In genomic region chrX:114500622-114501021, GRCh38 we compare ENCODE assay signal across 15 cellular contexts.
DNase-seq lines count a peak whose midpoint lies in the region; ATAC-seq, FAIRE-seq and TF ChIP-seq lines count a peak whose summit lies in the region.
"Had no signal": no experiment of that assay in that cellular context is flagged by ENCODE, and none has a peak within 500 bp of the region (broad histone marks: within the 10 kb centered on the region; RNA-seq: fewer than 3 reads in every experiment).

No MANE protein-coding gene starts in this region.

- no peak overlapping the region for H3K14ac ChIP-seq in H1 (ENCODE audit: insufficient read length)

- no peaks in the 10 kb centered on the region for H3K27me3 Mint-ChIP-seq in nephron progenitor cell (ENCODE audit: low read depth, poor library complexity)
- H3K27me3 Mint-ChIP-seq: CD4-positive, CD25-positive, alpha-beta regulatory T cell had no signal

- H3K79me2 ChIP-seq in SK-N-SH (ENCODE audit: insufficient read depth) (no peaks in the 10 kb centered on the region), H1 (ENCODE audit: control insufficient read depth in 1 of 2, insufficient read depth in 2 of 2, low read length in 2 of 2) (no peaks in the 10 kb centered on the region)

- no peak overlapping the region for H3K9ac ChIP-seq in SK-N-SH
- H3K9ac ChIP-seq in H1 (replicated peaks in 1 of 4; ENCODE audit: extremely low read depth in 1 of 4, low read depth in 3 of 4, low read length in 3 of 4): no peak overlapping the region

- H4K91ac ChIP-seq in H1 (replicated peaks; ENCODE audit: insufficient read length, low read length): no peak overlapping the region

- no peak for TF ChIP-seq POLR2A in H1 (IDR thresholded peaks at IDR 0.05; ENCODE audit: control extremely low read depth in 1 of 2, low read depth in 2 of 2, low read length in 2 of 2)

- CTCF ChIA-PET in SK-N-SH (lab: Yijun Ruan, JAX) (interaction anchor here (1.0 to 1.2 kb wide), 2 partner anchors 21 to 79 kb away, joined by 3 to 6 read pairs; no protein-coding TSS in a partner anchor), H1 (lab: Charles Lee; ENCODE audit: partially characterized antibody) (no interaction called here)

- no peaks in the 10 kb centered on the region for H3K36me3 ChIP-seq in SK-N-SH (replicated peaks in 1 of 2; ENCODE audit: control insufficient read depth in 1 of 2, insufficient read depth in 2 of 2, low read length in 1 of 2)
- no peaks in the 10 kb centered on the region for H3K36me3 ChIP-seq in H1 (ENCODE audit: control insufficient read depth in 2 of 4, insufficient read depth in 4 of 4, low read length in 3 of 4)

- H3F3A ChIP-seq in SK-N-SH (replicated peaks; ENCODE audit: insufficient read depth): no peaks in the 10 kb centered on the region

- no peak overlapping the region for H3K27ac Mint-ChIP-seq in nephron progenitor cell
- H3K27ac Mint-ChIP-seq: CD4-positive, CD25-positive, alpha-beta regulatory T cell had no signal

- H3K27ac ChIP-seq in SK-N-SH (ENCODE audit: low read depth in 2 of 2, low read length in 1 of 2) (no peak overlapping the region), H1 (ENCODE audit: low read depth, low read length) (no peak overlapping the region)

- no peaks in the 10 kb centered on the region for H3K23me2 ChIP-seq in H1 (ENCODE audit: low read depth, low read length)

- TF ChIP-seq CTCF in SK-N-SH (IDR thresholded peaks at IDR 0.05) (peak; percentile 34; the same call in 1 of the 2 replicates), H1 (IDR thresholded peaks at IDR 0.05; ENCODE audit: control extremely low read depth in 1 of 3, insufficient read depth in 1 of 3, low read depth in 1 of 3, low read length in 3 of 3) (no peak), nephron progenitor cell (IDR thresholded peaks at IDR 0.05) (no peak)

- H3K9me3 ChIP-seq in SK-N-SH: no peaks in the 10 kb centered on the region
- no peaks in the 10 kb centered on the region for H3K9me3 ChIP-seq in H1 (ENCODE audit: insufficient read depth in 2 of 2, low read depth in 1 of 2, low read length in 1 of 2)

- no peak overlapping the region for H3K4me2 ChIP-seq in SK-N-SH
- H3K4me2 ChIP-seq in H1 (ENCODE audit: insufficient read depth in 1 of 2, low read depth in 2 of 2, low read length in 2 of 2): no peak overlapping the region

- no peak overlapping the region for H2BK15ac ChIP-seq in H1 (ENCODE audit: low read length)

- H3K4ac ChIP-seq in H1 (replicated peaks; ENCODE audit: insufficient read length, low read depth, low read length): no peak overlapping the region

- no peak overlapping the region for H2BK120ac ChIP-seq in H1 (replicated peaks; ENCODE audit: low read depth, low read length)

- H2BK5ac ChIP-seq in H1 (ENCODE audit: low read depth, low read length): no peak overlapping the region

- H3K9me2 ChIP-seq in SK-N-SH: no peaks in the 10 kb centered on the region

- no peak overlapping the region for H3K4me3 Mint-ChIP-seq in nephron progenitor cell
- H3K4me3 Mint-ChIP-seq: CD4-positive, CD25-positive, alpha-beta regulatory T cell had no signal

- H3K36me3 Mint-ChIP-seq in nephron progenitor cell (ENCODE audit: low read depth): no peaks in the 10 kb centered on the region
- H3K36me3 Mint-ChIP-seq: CD4-positive, CD25-positive, alpha-beta regulatory T cell had no signal

- peak; percentile 26; the same call in 1 of the 2 replicates for TF ChIP-seq RAD21 in SK-N-SH (IDR thresholded peaks at IDR 0.05; ENCODE audit: low read length)
- peak; percentile 15 to 45; a peak in 2 of 4 replicates for TF ChIP-seq RAD21 in H1 (IDR thresholded peaks at IDR 0.05 in 1 of 2, conservative IDR thresholded peaks at IDR 0.05 in 1 of 2; ENCODE audit: low read depth in 2 of 2, low read length in 2 of 2)

- H4K20me1 ChIP-seq in SK-N-SH (ENCODE audit: insufficient read depth): no peaks in the 10 kb centered on the region
- no peaks in the 10 kb centered on the region for H4K20me1 ChIP-seq in H1 (replicated peaks in 1 of 2; ENCODE audit: control insufficient read depth in 1 of 2, insufficient read depth in 2 of 2, low read length in 2 of 2)

- H3K27me3 ChIP-seq in SK-N-SH (ENCODE audit: insufficient read depth): no peaks in the 10 kb centered on the region
- H3K27me3 ChIP-seq in H1 (replicated peaks in 1 of 4; ENCODE audit: control insufficient read depth in 3 of 4, extremely low read depth in 1 of 4, insufficient read depth in 3 of 4, low read length in 3 of 4): no peaks in the 10 kb centered on the region

- H3K4me3 ChIP-seq in SK-N-SH (ENCODE audit: low read depth in 2 of 2, low read length in 1 of 2): no peak overlapping the region
- H3K4me3 ChIP-seq in H1 (ENCODE audit: extremely low read depth in 1 of 4, insufficient read depth in 2 of 4, low read depth in 3 of 4, low read length in 4 of 4): no peak overlapping the region

- no peak overlapping the region for H2BK20ac ChIP-seq in H1 (ENCODE audit: low read length)

- no peaks in the 10 kb centered on the region for H3K4me1 ChIP-seq in SK-N-SH (ENCODE audit: control insufficient read depth in 1 of 2, insufficient read depth in 2 of 2, low read depth in 1 of 2, low read length in 1 of 2)
- no peaks in the 10 kb centered on the region for H3K4me1 ChIP-seq in H1 (replicated peaks in 1 of 4; ENCODE audit: control insufficient read depth in 3 of 4, insufficient read depth in 4 of 4, low read length in 3 of 4)

- no peak overlapping the region for H3K23ac ChIP-seq in H1 (ENCODE audit: insufficient read length)

- POLR2A ChIA-PET in SK-N-SH (lab: Yijun Ruan, JAX): no interaction called here
- POLR2A ChIA-PET in H1 (lab: Charles Lee; ENCODE audit: partially characterized antibody): no interaction called here

- H2AK5ac ChIP-seq in H1 (ENCODE audit: low read depth, low read length): no peak overlapping the region

- TF ChIP-seq EP300 in SK-N-SH (IDR thresholded peaks at IDR 0.05; ENCODE audit: borderline replicate concordance in 1 of 2, low read depth in 1 of 2, low read length in 1 of 2) (no peak), H1 (IDR thresholded peaks at IDR 0.05; ENCODE audit: borderline replicate concordance in 1 of 2, low read depth in 2 of 2, low read length in 2 of 2) (no peak)

- no peaks in the 10 kb centered on the region for H3K9me3 Mint-ChIP-seq in nephron progenitor cell

- no peak overlapping the region for H3K56ac ChIP-seq in H1 (replicated peaks; ENCODE audit: insufficient read length, low read depth, low read length)

- no peak overlapping the region for H3K18ac ChIP-seq in H1 (ENCODE audit: extremely low read depth, low read length)

- DNase-seq in SK-N-SH (peak; percentile 1), NCI-H524 (lab: John Stamatoyannopoulos, UW) (peak; percentile 74), H1 (ENCODE audit: low read depth in 1 of 2, low spot score in 2 of 2) (no peak), NCI-H446 (lab: John Stamatoyannopoulos, UW) (no peak), dedifferentiated amniotic fluid mesenchymal stem cell (ENCODE audit: extremely low spot score) (no peak), nephron progenitor cell (no peak), hypothalamus (lab: John Stamatoyannopoulos, UW) (no peak)
- DNase-seq: AML-193; CD4-positive, CD25-positive, alpha-beta regulatory T cell; IMR-90; NCI-H1436; NCI-H226; NCI-H82 had no signal

- H2BK12ac ChIP-seq in H1 (ENCODE audit: low read depth, low read length): no peak overlapping the region

- no peak for FAIRE-seq in H1 (lab: Jason Lieb, UNC)
- FAIRE-seq: H54 had no signal

- H4K5ac ChIP-seq in H1 (ENCODE audit: insufficient read length, low read depth, low read length): no peak overlapping the region

- WGBS in SK-N-SH (ENCODE audit: low lambda C conversion rate): 28% methylated on average over 1 of the region's 1 CpG
- WGBS in H1 (ENCODE audit: extremely low coverage in 1 of 2, insufficient coverage in 1 of 2, insufficient read length in 1 of 2, insufficient replicate concordance in 2 of 2, low coverage in 1 of 2, low lambda C conversion rate in 2 of 2, missing lambda C conversion rate in 1 of 2), 2 experiments: 93% methylated on average over 1 of the region's 1 CpG; no CpG with 5 or more reads in 1 of the 2 experiments

- no peaks in the 10 kb centered on the region for H3K79me1 ChIP-seq in H1 (ENCODE audit: low read depth, low read length)

- no peak for ATAC-seq in SK-N-SH treated with all-trans-retinoic acid at 6 μM for 48 hours

- H4K8ac ChIP-seq in H1 (ENCODE audit: extremely low read depth, insufficient read depth, low read length): no peak overlapping the region

- H2AFZ ChIP-seq in SK-N-SH (ENCODE audit: low read depth): no peak overlapping the region
- no peak overlapping the region for H2AFZ ChIP-seq in H1 (ENCODE audit: low read length)

- no peaks in the 10 kb centered on the region for H3K4me1 Mint-ChIP-seq in nephron progenitor cell
- H3K4me1 Mint-ChIP-seq: CD4-positive, CD25-positive, alpha-beta regulatory T cell had no signal

TF ChIP-seq in SK-N-SH treated with all-trans-retinoic acid at 6 μM for 48 hours, 23 proteins besides CTCF, POLR2A, EP300 and RAD21 (continues in another document):
- TF ChIP-seq BACH2 (CRISPR knock-in tag; IDR thresholded peaks at IDR 0.05; ENCODE audit: borderline replicate concordance): no peak
- TF ChIP-seq OSR1 (CRISPR knock-in tag; IDR thresholded peaks at IDR 0.05): no peak

TF ChIP-seq in H1, 55 proteins besides CTCF, POLR2A, EP300 and RAD21:
- TF ChIP-seq CBX5 (IDR thresholded peaks at IDR 0.05; ENCODE audit: low read depth, low read length): no peak

Comparison
In these comparisons a context has a peak if more than half of its experiments do, and no peak if none do; other contexts are left out.
1. DNase-seq: peak in SK-N-SH (single experiment) and NCI-H524 (2 of 2); none in H1 (0 of 2), NCI-H446 (0 of 2), dedifferentiated amniotic fluid mesenchymal stem cell (single experiment), nephron progenitor cell (single experiment) and hypothalamus (0 of 51).
2. Of the 17 proteins assayed by ChIP-seq in both H1 and SK-N-SH: peak only in H1: none; only in SK-N-SH: CTCF; in both: RAD21; in neither: 15.